Comparison of ENCODE assay signal across 1 cellular context in the genomic region with DNA sequence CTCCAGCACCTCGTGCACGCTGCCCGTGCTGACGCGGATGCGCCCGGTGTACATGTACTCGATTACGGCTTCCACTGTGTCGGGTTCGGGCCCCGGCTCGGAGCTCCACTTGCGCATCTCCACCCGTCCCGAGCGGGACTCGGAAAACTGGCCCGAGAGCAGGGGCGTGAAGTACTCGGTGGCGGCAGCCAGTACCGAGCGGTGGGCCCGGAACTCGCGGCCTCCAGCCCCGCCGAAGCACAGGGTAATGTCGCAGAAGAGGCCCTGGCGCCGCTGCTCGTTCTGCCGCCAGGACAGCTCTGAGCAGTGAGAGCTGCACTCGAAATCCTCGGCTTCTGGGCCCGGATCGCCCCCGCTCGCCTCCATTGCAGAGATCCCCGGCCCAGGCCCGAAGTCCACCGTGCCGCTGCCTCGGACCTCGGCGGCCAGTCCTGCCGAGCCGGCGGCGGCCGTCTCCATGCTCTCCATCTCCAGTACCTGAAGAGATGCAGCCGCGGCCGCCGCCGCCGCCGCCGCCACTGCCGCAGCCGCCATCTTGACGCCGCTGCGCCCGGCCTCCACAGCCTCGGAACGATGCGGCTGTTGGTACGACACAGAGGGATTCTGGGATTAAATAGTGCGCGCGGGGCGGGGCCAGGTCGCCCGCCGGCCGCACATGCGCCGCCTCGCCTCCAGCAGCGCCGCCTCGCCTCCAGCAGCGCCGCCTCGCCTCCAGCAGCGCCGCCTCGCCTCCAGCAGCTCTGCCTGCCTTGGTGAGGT.
TF ChIP-seq lines count a peak whose summit lies in the region.

A gene with protein sequence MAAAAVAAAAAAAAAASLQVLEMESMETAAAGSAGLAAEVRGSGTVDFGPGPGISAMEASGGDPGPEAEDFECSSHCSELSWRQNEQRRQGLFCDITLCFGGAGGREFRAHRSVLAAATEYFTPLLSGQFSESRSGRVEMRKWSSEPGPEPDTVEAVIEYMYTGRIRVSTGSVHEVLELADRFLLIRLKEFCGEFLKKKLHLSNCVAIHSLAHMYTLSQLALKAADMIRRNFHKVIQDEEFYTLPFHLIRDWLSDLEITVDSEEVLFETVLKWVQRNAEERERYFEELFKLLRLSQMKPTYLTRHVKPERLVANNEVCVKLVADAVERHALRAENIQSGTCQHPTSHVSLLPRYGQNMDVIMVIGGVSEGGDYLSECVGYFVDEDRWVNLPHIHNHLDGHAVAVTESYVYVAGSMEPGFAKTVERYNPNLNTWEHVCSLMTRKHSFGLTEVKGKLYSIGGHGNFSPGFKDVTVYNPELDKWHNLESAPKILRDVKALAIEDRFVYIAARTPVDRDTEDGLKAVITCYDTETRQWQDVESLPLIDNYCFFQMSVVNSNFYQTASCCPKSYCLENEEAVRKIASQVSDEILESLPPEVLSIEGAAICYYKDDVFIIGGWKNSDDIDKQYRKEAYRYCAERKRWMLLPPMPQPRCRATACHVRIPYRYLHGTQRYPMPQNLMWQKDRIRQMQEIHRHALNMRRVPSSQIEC (minus strand): TSS at position 587 of the 759 bp plus-strand sequence. CDS start 53 bp downstream, at position 534.

TF ChIP-seq in HepG2, 621 proteins besides CTCF, POLR2A, EP300 and RAD21 (continued from another document and continues in another):
- peak; percentile 82; the same call in 1 of the 2 replicates for TF ChIP-seq ZNF749 (CRISPR knock-in tag; IDR thresholded peaks at IDR 0.05; ENCODE audit: borderline replicate concordance)
- TF ChIP-seq, protein P1, sequence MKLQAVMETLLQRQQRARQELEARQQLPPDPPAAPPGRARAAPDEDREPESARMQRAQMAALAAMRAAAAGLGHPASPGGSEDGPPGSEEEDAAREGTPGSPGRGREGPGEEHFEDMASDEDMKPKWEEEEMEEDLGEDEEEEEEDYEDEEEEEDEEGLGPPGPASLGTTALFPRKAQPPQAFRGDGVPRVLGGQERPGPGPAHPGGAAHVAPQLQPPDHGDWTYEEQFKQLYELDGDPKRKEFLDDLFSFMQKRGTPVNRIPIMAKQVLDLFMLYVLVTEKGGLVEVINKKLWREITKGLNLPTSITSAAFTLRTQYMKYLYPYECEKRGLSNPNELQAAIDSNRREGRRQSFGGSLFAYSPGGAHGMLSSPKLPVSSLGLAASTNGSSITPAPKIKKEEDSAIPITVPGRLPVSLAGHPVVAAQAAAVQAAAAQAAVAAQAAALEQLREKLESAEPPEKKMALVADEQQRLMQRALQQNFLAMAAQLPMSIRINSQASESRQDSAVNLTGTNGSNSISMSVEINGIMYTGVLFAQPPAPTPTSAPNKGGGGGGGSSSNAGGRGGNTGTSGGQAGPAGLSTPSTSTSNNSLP (IDR thresholded peaks at IDR 0.05; ENCODE audit: low read depth, low read length): peak; percentile 69
- peak; percentile 61 for TF ChIP-seq MIXL1 (CRISPR knock-in tag; IDR thresholded peaks at IDR 0.05)
- TF ChIP-seq DNMT3B (CRISPR knock-in tag; conservative IDR thresholded peaks at IDR 0.05): no peak
- peak; percentile 81; the same call in 1 of the 2 replicates for TF ChIP-seq ZNF274 (CRISPR knock-in tag; IDR thresholded peaks at IDR 0.05)
- peak; percentile 97 for TF ChIP-seq ZNF34 (CRISPR knock-in tag; IDR thresholded peaks at IDR 0.05; ENCODE audit: borderline replicate concordance)
- TF ChIP-seq, protein P2, sequence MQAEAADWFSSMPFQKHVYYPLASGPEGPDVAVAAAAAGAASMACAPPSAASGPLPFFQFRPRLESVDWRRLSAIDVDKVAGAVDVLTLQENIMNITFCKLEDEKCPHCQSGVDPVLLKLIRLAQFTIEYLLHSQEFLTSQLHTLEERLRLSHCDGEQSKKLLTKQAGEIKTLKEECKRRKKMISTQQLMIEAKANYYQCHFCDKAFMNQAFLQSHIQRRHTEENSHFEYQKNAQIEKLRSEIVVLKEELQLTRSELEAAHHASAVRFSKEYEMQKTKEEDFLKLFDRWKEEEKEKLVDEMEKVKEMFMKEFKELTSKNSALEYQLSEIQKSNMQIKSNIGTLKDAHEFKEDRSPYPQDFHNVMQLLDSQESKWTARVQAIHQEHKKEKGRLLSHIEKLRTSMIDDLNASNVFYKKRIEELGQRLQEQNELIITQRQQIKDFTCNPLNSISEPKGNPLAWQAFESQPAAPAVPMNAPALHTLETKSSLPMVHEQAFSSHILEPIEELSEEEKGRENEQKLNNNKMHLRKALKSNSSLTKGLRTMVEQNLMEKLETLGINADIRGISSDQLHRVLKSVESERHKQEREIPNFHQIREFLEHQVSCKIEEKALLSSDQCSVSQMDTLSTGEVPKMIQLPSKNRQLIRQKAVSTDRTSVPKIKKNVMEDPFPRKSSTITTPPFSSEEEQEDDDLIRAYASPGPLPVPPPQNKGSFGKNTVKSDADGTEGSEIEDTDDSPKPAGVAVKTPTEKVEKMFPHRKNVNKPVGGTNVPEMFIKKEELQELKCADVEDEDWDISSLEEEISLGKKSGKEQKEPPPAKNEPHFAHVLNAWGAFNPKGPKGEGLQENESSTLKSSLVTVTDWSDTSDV (CRISPR knock-in tag; IDR thresholded peaks at IDR 0.05): 0 out of 2 replicates have a peak, but pooled peaks have one; percentile 81
- 0 out of 2 replicates have a peak, but pooled peaks have one; percentile 9 for TF ChIP-seq SOX13 (IDR thresholded peaks at IDR 0.05)
- peak in 1 of 2 experiments; percentile 15; a peak in 1 of 4 replicates for TF ChIP-seq SOX13 (CRISPR knock-in tag; conservative IDR thresholded peaks at IDR 0.05 in 1 of 2, IDR thresholded peaks at IDR 0.05 in 1 of 2)
- TF ChIP-seq ADNP (CRISPR knock-in tag; IDR thresholded peaks at IDR 0.05): no peak
- TF ChIP-seq, protein P3, sequence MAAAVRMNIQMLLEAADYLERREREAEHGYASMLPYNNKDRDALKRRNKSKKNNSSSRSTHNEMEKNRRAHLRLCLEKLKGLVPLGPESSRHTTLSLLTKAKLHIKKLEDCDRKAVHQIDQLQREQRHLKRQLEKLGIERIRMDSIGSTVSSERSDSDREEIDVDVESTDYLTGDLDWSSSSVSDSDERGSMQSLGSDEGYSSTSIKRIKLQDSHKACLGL (CRISPR knock-in tag; IDR thresholded peaks at IDR 0.05): peak; percentile 85
- TF ChIP-seq ZNF335 (CRISPR knock-in tag; IDR thresholded peaks at IDR 0.05): no peak
- TF ChIP-seq NFE2 (CRISPR knock-in tag; IDR thresholded peaks at IDR 0.05): no peak
- TF ChIP-seq, protein P4, sequence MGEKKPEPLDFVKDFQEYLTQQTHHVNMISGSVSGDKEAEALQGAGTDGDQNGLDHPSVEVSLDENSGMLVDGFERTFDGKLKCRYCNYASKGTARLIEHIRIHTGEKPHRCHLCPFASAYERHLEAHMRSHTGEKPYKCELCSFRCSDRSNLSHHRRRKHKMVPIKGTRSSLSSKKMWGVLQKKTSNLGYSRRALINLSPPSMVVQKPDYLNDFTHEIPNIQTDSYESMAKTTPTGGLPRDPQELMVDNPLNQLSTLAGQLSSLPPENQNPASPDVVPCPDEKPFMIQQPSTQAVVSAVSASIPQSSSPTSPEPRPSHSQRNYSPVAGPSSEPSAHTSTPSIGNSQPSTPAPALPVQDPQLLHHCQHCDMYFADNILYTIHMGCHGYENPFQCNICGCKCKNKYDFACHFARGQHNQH (CRISPR knock-in tag; IDR thresholded peaks at IDR 0.05): peak; percentile 83
- TF ChIP-seq, protein P5, sequence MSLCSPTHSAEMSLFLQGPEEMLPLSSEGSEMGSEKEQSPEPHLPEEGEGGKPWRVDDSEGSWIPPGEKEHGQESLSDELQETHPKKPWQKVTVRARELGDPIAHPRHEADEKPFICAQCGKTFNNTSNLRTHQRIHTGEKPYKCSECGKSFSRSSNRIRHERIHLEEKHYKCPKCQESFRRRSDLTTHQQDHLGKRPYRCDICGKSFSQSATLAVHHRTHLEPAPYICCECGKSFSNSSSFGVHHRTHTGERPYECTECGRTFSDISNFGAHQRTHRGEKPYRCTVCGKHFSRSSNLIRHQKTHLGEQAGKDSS (CRISPR knock-in tag; IDR thresholded peaks at IDR 0.05; ENCODE audit: borderline replicate concordance, low read depth): no peak; the same call in 1 of the 2 replicates
- TF ChIP-seq ZFYVE20 (CRISPR knock-in tag; IDR thresholded peaks at IDR 0.05; ENCODE audit: borderline replicate concordance, low read depth): no peak
- no peak for TF ChIP-seq KLF11 (CRISPR knock-in tag; IDR thresholded peaks at IDR 0.05)
- TF ChIP-seq NFKBIZ (CRISPR knock-in tag; IDR thresholded peaks at IDR 0.05): peak; percentile 68; the same call in 1 of the 2 replicates
- TF ChIP-seq NR3C1 (CRISPR knock-in tag; IDR thresholded peaks at IDR 0.05): no peak
- TF ChIP-seq, protein P6, sequence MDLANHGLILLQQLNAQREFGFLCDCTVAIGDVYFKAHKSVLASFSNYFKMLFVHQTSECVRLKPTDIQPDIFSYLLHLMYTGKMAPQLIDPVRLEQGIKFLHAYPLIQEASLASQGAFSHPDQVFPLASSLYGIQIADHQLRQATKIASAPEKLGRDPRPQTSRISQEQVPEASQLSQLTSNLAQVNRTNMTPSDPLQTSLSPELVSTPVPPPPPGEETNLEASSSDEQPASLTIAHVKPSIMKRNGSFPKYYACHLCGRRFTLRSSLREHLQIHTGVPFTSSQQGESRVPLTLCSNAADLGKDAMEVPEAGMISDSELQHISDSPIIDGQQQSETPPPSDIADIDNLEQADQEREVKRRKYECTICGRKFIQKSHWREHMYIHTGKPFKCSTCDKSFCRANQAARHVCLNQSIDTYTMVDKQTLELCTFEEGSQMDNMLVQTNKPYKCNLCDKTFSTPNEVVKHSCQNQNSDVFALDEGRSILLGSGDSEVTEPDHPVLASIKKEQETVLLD (CRISPR knock-in tag; IDR thresholded peaks at IDR 0.05; ENCODE audit: low read depth): peak; percentile 43
- no peak for TF ChIP-seq SP1 (IDR thresholded peaks at IDR 0.05)
- peak; percentile 58; the same call in 1 of the 2 replicates for TF ChIP-seq SP1 (CRISPR knock-in tag; IDR thresholded peaks at IDR 0.05)
- TF ChIP-seq SMAD9 (CRISPR knock-in tag; IDR thresholded peaks at IDR 0.05): 0 out of 2 replicates have a peak, but pooled peaks have one; percentile 69
- peak; percentile 54; the same call in 1 of the 2 replicates for TF ChIP-seq NRL (CRISPR knock-in tag; IDR thresholded peaks at IDR 0.05; ENCODE audit: borderline replicate concordance)
- TF ChIP-seq, protein P7, sequence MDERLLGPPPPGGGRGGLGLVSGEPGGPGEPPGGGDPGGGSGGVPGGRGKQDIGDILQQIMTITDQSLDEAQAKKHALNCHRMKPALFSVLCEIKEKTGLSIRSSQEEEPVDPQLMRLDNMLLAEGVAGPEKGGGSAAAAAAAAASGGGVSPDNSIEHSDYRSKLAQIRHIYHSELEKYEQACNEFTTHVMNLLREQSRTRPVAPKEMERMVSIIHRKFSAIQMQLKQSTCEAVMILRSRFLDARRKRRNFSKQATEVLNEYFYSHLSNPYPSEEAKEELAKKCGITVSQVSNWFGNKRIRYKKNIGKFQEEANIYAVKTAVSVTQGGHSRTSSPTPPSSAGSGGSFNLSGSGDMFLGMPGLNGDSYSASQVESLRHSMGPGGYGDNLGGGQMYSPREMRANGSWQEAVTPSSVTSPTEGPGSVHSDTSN (CRISPR knock-in tag; IDR thresholded peaks at IDR 0.05): no peak
- peak; percentile 86 for TF ChIP-seq ZNF678 (CRISPR knock-in tag; IDR thresholded peaks at IDR 0.05)
- no peak for TF ChIP-seq ZNF552 (CRISPR knock-in tag; IDR thresholded peaks at IDR 0.05; ENCODE audit: borderline replicate concordance)
- no peak; the same call in 1 of the 2 replicates for TF ChIP-seq KLF12 (CRISPR knock-in tag; IDR thresholded peaks at IDR 0.05; ENCODE audit: borderline replicate concordance)
- no peak for TF ChIP-seq ZNF570 (CRISPR knock-in tag; IDR thresholded peaks at IDR 0.05; ENCODE audit: borderline replicate concordance)
- TF ChIP-seq, protein P8, sequence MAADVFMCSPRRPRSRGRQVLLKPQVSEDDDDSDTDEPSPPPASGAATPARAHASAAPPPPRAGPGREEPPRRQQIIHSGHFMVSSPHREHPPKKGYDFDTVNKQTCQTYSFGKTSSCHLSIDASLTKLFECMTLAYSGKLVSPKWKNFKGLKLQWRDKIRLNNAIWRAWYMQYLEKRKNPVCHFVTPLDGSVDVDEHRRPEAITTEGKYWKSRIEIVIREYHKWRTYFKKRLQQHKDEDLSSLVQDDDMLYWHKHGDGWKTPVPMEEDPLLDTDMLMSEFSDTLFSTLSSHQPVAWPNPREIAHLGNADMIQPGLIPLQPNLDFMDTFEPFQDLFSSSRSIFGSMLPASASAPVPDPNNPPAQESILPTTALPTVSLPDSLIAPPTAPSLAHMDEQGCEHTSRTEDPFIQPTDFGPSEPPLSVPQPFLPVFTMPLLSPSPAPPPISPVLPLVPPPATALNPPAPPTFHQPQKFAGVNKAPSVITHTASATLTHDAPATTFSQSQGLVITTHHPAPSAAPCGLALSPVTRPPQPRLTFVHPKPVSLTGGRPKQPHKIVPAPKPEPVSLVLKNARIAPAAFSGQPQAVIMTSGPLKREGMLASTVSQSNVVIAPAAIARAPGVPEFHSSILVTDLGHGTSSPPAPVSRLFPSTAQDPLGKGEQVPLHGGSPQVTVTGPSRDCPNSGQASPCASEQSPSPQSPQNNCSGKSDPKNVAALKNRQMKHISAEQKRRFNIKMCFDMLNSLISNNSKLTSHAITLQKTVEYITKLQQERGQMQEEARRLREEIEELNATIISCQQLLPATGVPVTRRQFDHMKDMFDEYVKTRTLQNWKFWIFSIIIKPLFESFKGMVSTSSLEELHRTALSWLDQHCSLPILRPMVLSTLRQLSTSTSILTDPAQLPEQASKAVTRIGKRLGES (CRISPR knock-in tag; IDR thresholded peaks at IDR 0.05; ENCODE audit: borderline replicate concordance): no peak
- TF ChIP-seq ZNF616 (CRISPR knock-in tag; IDR thresholded peaks at IDR 0.05; ENCODE audit: low read depth): peak; percentile 74; the same call in 1 of the 2 replicates
- TF ChIP-seq STAG1 (CRISPR knock-in tag; IDR thresholded peaks at IDR 0.05): peak; percentile 27
- TF ChIP-seq, protein P9, sequence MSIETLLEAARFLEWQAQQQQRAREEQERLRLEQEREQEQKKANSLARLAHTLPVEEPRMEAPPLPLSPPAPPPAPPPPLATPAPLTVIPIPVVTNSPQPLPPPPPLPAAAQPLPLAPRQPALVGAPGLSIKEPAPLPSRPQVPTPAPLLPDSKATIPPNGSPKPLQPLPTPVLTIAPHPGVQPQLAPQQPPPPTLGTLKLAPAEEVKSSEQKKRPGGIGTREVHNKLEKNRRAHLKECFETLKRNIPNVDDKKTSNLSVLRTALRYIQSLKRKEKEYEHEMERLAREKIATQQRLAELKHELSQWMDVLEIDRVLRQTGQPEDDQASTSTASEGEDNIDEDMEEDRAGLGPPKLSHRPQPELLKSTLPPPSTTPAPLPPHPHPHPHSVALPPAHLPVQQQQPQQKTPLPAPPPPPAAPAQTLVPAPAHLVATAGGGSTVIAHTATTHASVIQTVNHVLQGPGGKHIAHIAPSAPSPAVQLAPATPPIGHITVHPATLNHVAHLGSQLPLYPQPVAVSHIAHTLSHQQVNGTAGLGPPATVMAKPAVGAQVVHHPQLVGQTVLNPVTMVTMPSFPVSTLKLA (IDR thresholded peaks at IDR 0.05): no peak
- TF ChIP-seq GABPA (IDR thresholded peaks at IDR 0.05; ENCODE audit: low read depth, low read length): no peak
- TF ChIP-seq GABPA (CRISPR knock-in tag; IDR thresholded peaks at IDR 0.05; ENCODE audit: low read depth): no peak
- peak; percentile 83 for TF ChIP-seq ARNTL (CRISPR knock-in tag; IDR thresholded peaks at IDR 0.05)
- TF ChIP-seq, protein P10, sequence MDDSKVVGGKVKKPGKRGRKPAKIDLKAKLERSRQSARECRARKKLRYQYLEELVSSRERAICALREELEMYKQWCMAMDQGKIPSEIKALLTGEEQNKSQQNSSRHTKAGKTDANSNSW (CRISPR knock-in tag; IDR thresholded peaks at IDR 0.05; ENCODE audit: borderline replicate concordance): peak; percentile 6; the same call in 1 of the 2 replicates
